Comparison of ENCODE assay signal across 12 cellular contexts in the genomic region with DNA sequence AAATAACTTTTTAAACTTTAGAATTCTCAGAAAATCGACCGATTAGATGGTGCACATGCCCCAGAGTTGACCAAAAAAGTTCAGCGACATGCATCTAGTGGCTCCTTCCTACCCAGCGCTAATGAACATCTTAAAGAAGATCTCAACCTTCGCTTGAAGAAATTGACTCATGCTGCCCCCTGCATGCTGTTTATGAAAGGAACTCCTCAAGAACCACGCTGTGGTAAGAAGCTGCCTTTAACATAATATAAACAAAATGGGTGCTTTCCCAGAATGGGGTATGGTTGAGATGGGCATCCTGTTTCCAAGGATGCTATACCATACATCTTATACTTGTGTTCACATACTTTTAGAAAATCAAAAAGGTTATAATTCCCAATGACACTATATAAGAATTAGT. TPM values are rescaled to one million over a fixed set of nuclear protein-coding genes. Genes with fewer than 3 reads are reported as not detected.
DNase-seq lines count a peak whose midpoint lies in the region; ATAC-seq, FAIRE-seq and TF ChIP-seq lines count a peak whose summit lies in the region.
"Had no signal": no experiment of that assay in that cellular context is flagged by ENCODE, and none has a peak within 500 bp of the region (broad histone marks: within the 10 kb centered on the region; RNA-seq: fewer than 3 reads in every experiment).

No MANE protein-coding gene starts in this region.

- no peak overlapping the region for H2BK20ac ChIP-seq in H9 (ENCODE audit: low read depth, low read length, poor library complexity, severe bottlenecking)

- POLR2A ChIA-PET in activated CD4-positive, alpha-beta T cell treated with anti-CD3 and anti-CD28 coated beads, Interleukin-2, amount 10 ng/mL, durations not matched to agents 7 days and 5 days (lab: Charles Lee), result no interaction called here
- POLR2A ChIA-PET in WTC11 (lab: Charles Lee), result no interaction called here

- H4K91ac ChIP-seq in H9 (ENCODE audit: insufficient read length, low read depth, low read length), result no peak overlapping the region

- no peak overlapping the region for H2BK15ac ChIP-seq in H9 (ENCODE audit: low read depth, low read length)

- H3T11ph ChIP-seq in H9 (ENCODE audit: low read length), result no peak overlapping the region

- no peak overlapping the region for H3K27ac ChIP-seq in H9 (ENCODE audit: insufficient read length, low read depth, low read length)
- H3K27ac ChIP-seq: right lobe of liver had no signal

- no peak for FAIRE-seq in RCC 7860 (lab: Jason Lieb, UNC)

- peaks cover 10% of the 10 kb centered on the region for H3K79me1 ChIP-seq in H9 (ENCODE audit: insufficient read depth, low read depth, low read length, poor library complexity, severe bottlenecking)

- no peak overlapping the region for H3K4me2 ChIP-seq in H9 (ENCODE audit: insufficient read depth, insufficient read length, low read length)

- no peaks in the 10 kb centered on the region for H3K23me2 ChIP-seq in H9 (ENCODE audit: insufficient read length, low read depth, low read length, poor library complexity, severe bottlenecking)

- H2BK12ac ChIP-seq in H9 (ENCODE audit: insufficient read length, low read depth, low read length), result no peak overlapping the region

- no peak overlapping the region for H3K14ac ChIP-seq in H9 (ENCODE audit: insufficient read depth, low read length)

- H3K56ac ChIP-seq in H9 (ENCODE audit: insufficient read length, low read depth, low read length), result no peak overlapping the region

- no peak overlapping the region for H2BK120ac ChIP-seq in H9 (ENCODE audit: low read depth, low read length, poor library complexity, severe bottlenecking)

- no peaks in the 10 kb centered on the region for H3K27me3 Mint-ChIP-seq in activated CD4-positive, alpha-beta T cell treated with anti-CD3 and anti-CD28 coated beads, Interleukin-2, amount 10 ng/mL, durations not matched to agents 7 days and 5 days
- H3K27me3 Mint-ChIP-seq in H9 (ENCODE audit: low read depth) (no peaks in the 10 kb centered on the region), WTC11 (ENCODE audit: low read depth) (no peaks in the 10 kb centered on the region)

- H3K36me3 Mint-ChIP-seq in activated CD4-positive, alpha-beta T cell treated with anti-CD3 and anti-CD28 coated beads, Interleukin-2, amount 10 ng/mL, durations not matched to agents 7 days and 5 days (ENCODE audit: low read depth), result peaks cover 30% of the 10 kb centered on the region
- H3K36me3 Mint-ChIP-seq in H9 (ENCODE audit: insufficient read depth in 1 of 3, low read depth in 3 of 3) (peaks cover 13 to 41% (median 30%) of the 10 kb centered on the region in 3 experiments), WTC11 (peaks cover 32% of the 10 kb centered on the region)
- H3K36me3 Mint-ChIP-seq in stimulated activated effector memory CD8-positive, alpha-beta T cell treated with anti-CD3 and anti-CD28 coated beads, Interleukin-12 subunit alpha, Interleukin-12 subunit beta, amount 100 ng/mL, for 72 hours, result peaks cover 63% of the 10 kb centered on the region

- no peaks in the 10 kb centered on the region for H3K9me3 ChIP-seq in H9 (ENCODE audit: control insufficient read depth, low read depth, low read length)
- H3K9me3 ChIP-seq: right lobe of liver had no signal

- no peak overlapping the region for H3K23ac ChIP-seq in H9 (ENCODE audit: insufficient read length, low read depth, low read length)

- no CpG with 5 or more reads among the region's 6 CpGs for WGBS in H9 (ENCODE audit: extremely low coverage, insufficient read length, low lambda C conversion rate)

- H4K20me1 ChIP-seq in H9 (ENCODE audit: control insufficient read depth, insufficient read depth, insufficient read length), result no peaks in the 10 kb centered on the region

- H3K4me3 Mint-ChIP-seq in activated CD4-positive, alpha-beta T cell treated with anti-CD3 and anti-CD28 coated beads, Interleukin-2, amount 10 ng/mL, durations not matched to agents 7 days and 5 days, result no peak overlapping the region
- no peak overlapping the region for H3K4me3 Mint-ChIP-seq in H9
- H3K4me3 Mint-ChIP-seq in WTC11, result no peak overlapping the region
- no peak overlapping the region for H3K4me3 Mint-ChIP-seq in stimulated activated effector memory CD8-positive, alpha-beta T cell treated with anti-CD3 and anti-CD28 coated beads, Interleukin-12 subunit alpha, Interleukin-12 subunit beta, amount 100 ng/mL, for 72 hours
- H3K4me3 Mint-ChIP-seq: mesothelial cell of epicardium had no signal

- CTCF ChIA-PET in activated CD4-positive, alpha-beta T cell treated with anti-CD3 and anti-CD28 coated beads, Interleukin-2, amount 10 ng/mL, durations not matched to agents 7 days and 5 days (lab: Charles Lee), result no interaction called here
- CTCF ChIA-PET in WTC11 (lab: Charles Lee), result interaction anchor here (0.6 to 1.0 kb wide), 3 partner anchors 50 to 196 kb away, joined by 3 read pairs; a partner anchor contains a TSS

- H3K4ac ChIP-seq in H9 (ENCODE audit: low read depth, low read length), result no peak overlapping the region

- no peaks in the 10 kb centered on the region for H3K9me3 Mint-ChIP-seq in activated CD4-positive, alpha-beta T cell treated with anti-CD3 and anti-CD28 coated beads, Interleukin-2, amount 10 ng/mL, durations not matched to agents 7 days and 5 days
- no peaks in the 10 kb centered on the region for H3K9me3 Mint-ChIP-seq in H9
- no peaks in the 10 kb centered on the region for H3K9me3 Mint-ChIP-seq in WTC11
- H3K9me3 Mint-ChIP-seq in stimulated activated effector memory CD8-positive, alpha-beta T cell treated with anti-CD3 and anti-CD28 coated beads, Interleukin-12 subunit alpha, Interleukin-12 subunit beta, amount 100 ng/mL, for 72 hours, result no peaks in the 10 kb centered on the region
- H3K9me3 Mint-ChIP-seq: mesothelial cell of epicardium had no signal

- H4K5ac ChIP-seq in H9 (ENCODE audit: insufficient read length, low read depth, low read length), result no peak overlapping the region

- peaks cover 8% of the 10 kb centered on the region; the same call in 1 of the 2 replicates for H3K79me2 ChIP-seq in H9 (ENCODE audit: insufficient read depth, low read length)

- no peak overlapping the region for H2AFZ ChIP-seq in H9 (ENCODE audit: low read length)

- H3K4me1 ChIP-seq in H9 (ENCODE audit: insufficient read depth, low read length), result peaks cover 3% of the 10 kb centered on the region
- H3K4me1 ChIP-seq: right lobe of liver had no signal

- H3K27ac Mint-ChIP-seq in activated CD4-positive, alpha-beta T cell treated with anti-CD3 and anti-CD28 coated beads, Interleukin-2, amount 10 ng/mL, durations not matched to agents 7 days and 5 days, result no peak overlapping the region
- H3K27ac Mint-ChIP-seq in H9 (no peak overlapping the region), WTC11 (no peak overlapping the region)
- H3K27ac Mint-ChIP-seq in stimulated activated effector memory CD8-positive, alpha-beta T cell treated with anti-CD3 and anti-CD28 coated beads, Interleukin-12 subunit alpha, Interleukin-12 subunit beta, amount 100 ng/mL, for 72 hours, result no peak overlapping the region
- H3K27ac Mint-ChIP-seq: mesothelial cell of epicardium had no signal

- no peak overlapping the region for H4K8ac ChIP-seq in H9 (replicated peaks; ENCODE audit: insufficient read length, low read depth, low read length)

- H3K18ac ChIP-seq in H9 (ENCODE audit: insufficient read length, low read depth, low read length), result no peak overlapping the region

- H3K4me1 Mint-ChIP-seq in activated CD4-positive, alpha-beta T cell treated with anti-CD3 and anti-CD28 coated beads, Interleukin-2, amount 10 ng/mL, durations not matched to agents 7 days and 5 days, result peaks cover 28% of the 10 kb centered on the region
- H3K4me1 Mint-ChIP-seq in H9, result peaks cover 29 to 34% of the 10 kb centered on the region in 2 experiments
- peaks cover 35% of the 10 kb centered on the region for H3K4me1 Mint-ChIP-seq in WTC11
- H3K4me1 Mint-ChIP-seq in stimulated activated effector memory CD8-positive, alpha-beta T cell treated with anti-CD3 and anti-CD28 coated beads, Interleukin-12 subunit alpha, Interleukin-12 subunit beta, amount 100 ng/mL, for 72 hours, result peaks cover 20% of the 10 kb centered on the region
- H3K4me1 Mint-ChIP-seq: mesothelial cell of epicardium had no signal

- H2AK5ac ChIP-seq in H9 (ENCODE audit: insufficient read length, low read length), result no peak overlapping the region

- TF ChIP-seq CTCF in H9 (conservative IDR thresholded peaks at IDR 0.05) (peak; percentile 47; the same call in 2 of the 3 replicates), WTC11 (IDR thresholded peaks at IDR 0.05) (no peak)

- DNase-seq in activated CD4-positive, alpha-beta T cell treated with anti-CD3 and anti-CD28 coated beads, Interleukin-2, amount 10 ng/mL, durations not matched to agents 7 days and 5 days, result peak; percentile 47
- DNase-seq in activated CD4-positive, alpha-beta T cell treated with anti-CD3 and anti-CD28 coated beads, Interleukin-2, amount 50 U/mL, for 48 hours, result no peak
- DNase-seq in H9 (no peak), WTC11 (ENCODE audit: low spot score) (no peak), RCC 7860 (ENCODE audit: low spot score) (no peak), cardiac septum (ENCODE audit: low spot score) (no peak)
- DNase-seq in stimulated activated effector memory CD8-positive, alpha-beta T cell treated with anti-CD3 and anti-CD28 coated beads, Interleukin-12 subunit alpha, Interleukin-12 subunit beta, amount 100 ng/mL, for 72 hours (ENCODE audit: low spot score in 2 of 2), result no peak
- DNase-seq in stimulated activated CD4-positive, alpha-beta T cell treated with anti-CD3 and anti-CD28 coated beads, Interleukin-1b, Interleukin-23, amount 100 ng/mL, for 48 hours, result no peak
- DNase-seq: activated CD4-positive, CD25-positive, alpha-beta regulatory T cell; aorta; right lobe of liver had no signal

- intact Hi-C loops in cardiac septum (cut with DNase I), result no loop called here

- peak; percentile 26; the same call in 1 of the 2 replicates for ATAC-seq in WTC11
- ATAC-seq in stimulated activated effector memory CD8-positive, alpha-beta T cell treated with anti-CD3 and anti-CD28 coated beads, Interleukin-12 subunit alpha, Interleukin-12 subunit beta, amount 100 ng/mL, for 72 hours, result peak; percentile 60
- ATAC-seq: right lobe of liver had no signal

- no peak overlapping the region for H3K9ac ChIP-seq in H9 (ENCODE audit: extremely low read depth, insufficient read length, low read length)

- no peak overlapping the region for H2BK5ac ChIP-seq in H9 (ENCODE audit: insufficient read length, low read length)

- no peaks in the 10 kb centered on the region for H3K27me3 ChIP-seq in H9 (ENCODE audit: insufficient read depth, low read length)
- H3K27me3 ChIP-seq: right lobe of liver had no signal

TF ChIP-seq in WTC11, 78 proteins besides CTCF, POLR2A, EP300 and RAD21 (continues in another document):
- TF ChIP-seq SMAD3 (CRISPR knock-in tag; IDR thresholded peaks at IDR 0.05; ENCODE audit: borderline replicate concordance), result no peak
- TF ChIP-seq CREB1 (CRISPR knock-in tag; IDR thresholded peaks at IDR 0.05), result no peak

RNA-seq across cellular contexts. Expression of a gene that starts 24.6 kb away (rescaled TPM):
- 10 to 100 TPM; 78.7 to 90.1 TPM for total RNA-seq in activated CD4-positive, alpha-beta T cell treated with anti-CD3 and anti-CD28 coated beads, Interleukin-2, amount 10 ng/mL, durations not matched to agents 7 days and 5 days
- total RNA-seq in H9 (2021) (135 and 139 TPM in 2 replicates), WTC11 (2021) (132 to 142 TPM (median 133 TPM) in 3 replicates), cardiac septum (67.5 TPM)

RNA-seq across cellular contexts. Expression of a gene that starts 50.1 kb away (rescaled TPM):
- total RNA-seq in activated CD4-positive, alpha-beta T cell treated with anti-CD3 and anti-CD28 coated beads, Interleukin-2, amount 10 ng/mL, durations not matched to agents 7 days and 5 days, result 1 to 10 TPM; 5.5 to 5.8 TPM
- total RNA-seq in H9 (2021), result 0.79 and 0.94 TPM in 2 replicates
- 1.4 to 1.9 TPM (median 1.6 TPM) in 3 replicates for total RNA-seq in WTC11 (2021)
- 2.6 TPM for total RNA-seq in cardiac septum
